ENCODE assay signal across 14 cellular contexts in genomic region chr12:101963703-101964102, GRCh38.
"Had no signal": no experiment of that assay in that cellular context is flagged by ENCODE, and none has a peak within 500 bp of the region (broad histone marks: within the 10 kb centered on the region; RNA-seq: fewer than 3 reads in every experiment).

No MANE protein-coding gene starts in this region.

- ATAC-seq: effector memory CD8-positive, alpha-beta T cell; lower lobe of right lung had no signal

- H3K36me3 ChIP-seq: brain microvascular endothelial cell, lower lobe of right lung, right lobe of liver, thoracic aorta had no signal

- H3K4me1 ChIP-seq: right lobe of liver had no signal

- H3K27ac ChIP-seq: brain microvascular endothelial cell, epithelial cell of prostate, lower lobe of right lung, right lobe of liver, thoracic aorta had no signal

- DNase-seq: activated CD4-positive, alpha-beta T cell treated with anti-CD3 and anti-CD28 coated beads, Interleukin-2, amount 50 U/mL, for 48 hours; activated CD4-positive, CD25-positive, alpha-beta regulatory T cell treated with anti-CD3 and anti-CD28 coated beads, Interleukin-2, amount 50 U/mL, for 72 hours; activated gamma-delta T cell; activated T-cell treated with anti-CD3 and anti-CD28 coated beads, Interleukin-2, amount 50 U/mL, for 48 hours; brain microvascular endothelial cell; effector memory CD8-positive, alpha-beta T cell; kidney glomerular epithelial cell; lower lobe of right lung; naive B cell; stimulated activated CD4-positive, alpha-beta T cell treated with anti-CD3 and anti-CD28 coated beads, Interleukin-2, amount 100 ng/mL, for 24 hours; stimulated activated naive CD4-positive, alpha-beta T cell treated with Interleukin-2 at 50 U/mL for 16 hours had no signal

- H3K9me3 ChIP-seq: lower lobe of right lung, right lobe of liver had no signal

- H3K4me3 ChIP-seq: lower lobe of right lung, right lobe of liver, thoracic aorta had no signal

- H3K27me3 ChIP-seq: brain microvascular endothelial cell, right lobe of liver had no signal
